ENCODE assay signal across 19 cellular contexts in genomic region chr16:19173649-19174383, GRCh38. TPM values are rescaled to one million over a fixed set of nuclear protein-coding genes. Genes with fewer than 3 reads are reported as not detected.
DNase-seq lines count a peak whose midpoint lies in the region; ATAC-seq and TF ChIP-seq lines count a peak whose summit lies in the region.
"Had no signal": no experiment of that assay in that cellular context is flagged by ENCODE, and none has a peak within 500 bp of the region (broad histone marks: within the 10 kb centered on the region; RNA-seq: fewer than 3 reads in every experiment).

No MANE protein-coding gene starts in this region.

- TF ChIP-seq CTCF in H9 (conservative IDR thresholded peaks at IDR 0.05): no peak
- TF ChIP-seq CTCF in Peyer's patch (IDR thresholded peaks at IDR 0.05): no peak
- TF ChIP-seq CTCF in prostate gland (IDR thresholded peaks at IDR 0.05): no peak
- TF ChIP-seq CTCF in osteocyte (IDR thresholded peaks at IDR 0.05): no peak
- TF ChIP-seq CTCF in foreskin keratinocyte (conservative IDR thresholded peaks at IDR 0.05): no peak

- no peak for DNase-seq in H9
- DNase-seq in Peyer's patch: peak in 2 of 3 donors; percentile 51 to 56
- peak; percentile 51 for DNase-seq in germinal center (ENCODE audit: low spot score)
- no peak for DNase-seq in prostate gland (ENCODE audit: low spot score)
- no peak for DNase-seq in osteocyte (ENCODE audit: extremely low spot score, unreplicated experiment)
- no peak for DNase-seq in foreskin keratinocyte
- DNase-seq: BE2C; CD4-positive, alpha-beta T cell; EL; KBM-7; NCI-H1436 treated with DMSO at 0.1 percent for 48 hours; NCI-H2029 treated with DMSO at 0.1 percent for 48 hours; NCI-H2171 treated with DMSO at 0.1 percent for 48 hours; NCI-H446 treated with DMSO at 0.1 percent for 48 hours; PC-9 had no signal

- H3K36me3 Mint-ChIP-seq in H9 (ENCODE audit: insufficient read depth in 1 of 3, low read depth in 3 of 3) (no peaks in the 10 kb centered on the region), osteocyte (ENCODE audit: unreplicated experiment) (no peaks in the 10 kb centered on the region)

- no peak overlapping the region for H3K9ac ChIP-seq in H9 (ENCODE audit: extremely low read depth, insufficient read length, low read length)

- no peak overlapping the region for H3K4me3 ChIP-seq in Peyer's patch
- peak overlapping the region in 1 of 2 donors; percentile 14 for H3K4me3 ChIP-seq in prostate gland
- H3K4me3 ChIP-seq: PC-9, SK-N-MC had no signal

- H3K4me1 Mint-ChIP-seq in H9 (peaks cover 4 to 6% of the 10 kb centered on the region in 2 experiments), osteocyte (ENCODE audit: unreplicated experiment) (peaks cover 5% of the 10 kb centered on the region)

- no peak overlapping the region for H3K4ac ChIP-seq in H9 (ENCODE audit: low read depth, low read length)

- peaks cover 6% of the 10 kb centered on the region; the same call in 1 of the 2 replicates for H3K27me3 ChIP-seq in H9 (ENCODE audit: insufficient read depth, low read length)
- no peaks in the 10 kb centered on the region for H3K27me3 ChIP-seq in Peyer's patch
- H3K27me3 ChIP-seq in prostate gland (replicated peaks; ENCODE audit: insufficient read depth): no peaks in the 10 kb centered on the region
- peaks cover 42% of the 10 kb centered on the region for H3K27me3 ChIP-seq in foreskin keratinocyte

- H3K27ac Mint-ChIP-seq in H9 (peak overlapping the region in 2 of 3 experiments; percentile 2 to 61; a peak in 1 of 7 replicates), osteocyte (ENCODE audit: unreplicated experiment) (no peak overlapping the region)
- H3K27ac Mint-ChIP-seq: CD4-positive, alpha-beta T cell had no signal

- H2BK12ac ChIP-seq in H9 (ENCODE audit: insufficient read length, low read depth, low read length): no peak overlapping the region

- no peak overlapping the region for H3K14ac ChIP-seq in H9 (ENCODE audit: insufficient read depth, low read length)

- no peak overlapping the region for H4K8ac ChIP-seq in H9 (replicated peaks; ENCODE audit: insufficient read length, low read depth, low read length)

- H3K27me3 Mint-ChIP-seq in H9 (ENCODE audit: low read depth) (peaks cover 28% of the 10 kb centered on the region), osteocyte (ENCODE audit: unreplicated experiment) (peaks cover 59% of the 10 kb centered on the region)

- ATAC-seq in foreskin keratinocyte (no peak), GM19328 (IDR thresholded peaks at IDR 0.05; ENCODE audit: unreplicated experiment) (no peak)
- ATAC-seq: HCT116 had no signal

- H3K9me3 Mint-ChIP-seq in H9 (no peaks in the 10 kb centered on the region), osteocyte (ENCODE audit: unreplicated experiment) (no peaks in the 10 kb centered on the region)
- H3K9me3 Mint-ChIP-seq: CD4-positive, alpha-beta T cell had no signal

- peaks cover 6% of the 10 kb centered on the region for H3K23me2 ChIP-seq in H9 (ENCODE audit: insufficient read length, low read depth, low read length, poor library complexity, severe bottlenecking)

- no peak overlapping the region for H3K4me2 ChIP-seq in H9 (ENCODE audit: insufficient read depth, insufficient read length, low read length)
- H3K4me2 ChIP-seq: PC-9 had no signal

- no peak overlapping the region for H4K91ac ChIP-seq in H9 (ENCODE audit: insufficient read length, low read depth, low read length)

- H2BK5ac ChIP-seq in H9 (ENCODE audit: insufficient read length, low read length): no peak overlapping the region

- H2BK15ac ChIP-seq in H9 (ENCODE audit: low read depth, low read length): no peak overlapping the region

- H2BK20ac ChIP-seq in H9 (ENCODE audit: low read depth, low read length, poor library complexity, severe bottlenecking): no peak overlapping the region

- no peak overlapping the region for H3K56ac ChIP-seq in H9 (ENCODE audit: insufficient read length, low read depth, low read length)

- no peak overlapping the region for H3K27ac ChIP-seq in H9 (ENCODE audit: insufficient read length, low read depth, low read length)
- no peak overlapping the region for H3K27ac ChIP-seq in Peyer's patch
- H3K27ac ChIP-seq in prostate gland: peak overlapping the region; percentile 66 to 73
- H3K27ac ChIP-seq in foreskin keratinocyte: no peak overlapping the region
- H3K27ac ChIP-seq: HL-60, PC-9, SK-N-MC had no signal

- H3K4me1 ChIP-seq in H9 (ENCODE audit: insufficient read depth, low read length): no peaks in the 10 kb centered on the region
- peaks cover 0 to 10% (median under 1%) of the 10 kb centered on the region in 4 donors for H3K4me1 ChIP-seq in Peyer's patch
- peaks cover 4% of the 10 kb centered on the region for H3K4me1 ChIP-seq in prostate gland (replicated peaks)
- no peaks in the 10 kb centered on the region for H3K4me1 ChIP-seq in foreskin keratinocyte
- H3K4me1 ChIP-seq: BE2C had no signal

- H3K9me3 ChIP-seq in H9 (ENCODE audit: control insufficient read depth, low read depth, low read length) (no peaks in the 10 kb centered on the region), Peyer's patch (no peaks in the 10 kb centered on the region), prostate gland (no peaks in the 10 kb centered on the region)
- H3K9me3 ChIP-seq: BE2C had no signal

- H3K79me2 ChIP-seq in H9 (ENCODE audit: insufficient read depth, low read length): no peaks in the 10 kb centered on the region

- H4K20me1 ChIP-seq in H9 (ENCODE audit: control insufficient read depth, insufficient read depth, insufficient read length): no peaks in the 10 kb centered on the region

- WGBS in H9 (ENCODE audit: extremely low coverage, insufficient read length, low lambda C conversion rate): no CpG with 5 or more reads among the region's 27 CpGs
- 87% methylated on average over 27 of the region's 27 CpGs for WGBS in prostate gland

- H3K18ac ChIP-seq in H9 (ENCODE audit: insufficient read length, low read depth, low read length): no peak overlapping the region

- no peak overlapping the region for H3K4me3 Mint-ChIP-seq in H9
- H3K4me3 Mint-ChIP-seq in osteocyte (ENCODE audit: unreplicated experiment): no peak overlapping the region
- H3K4me3 Mint-ChIP-seq: CD4-positive, alpha-beta T cell had no signal

- no peak for TF ChIP-seq POLR2A in Peyer's patch (IDR thresholded peaks at IDR 0.05)
- no peak for TF ChIP-seq POLR2A in prostate gland (IDR thresholded peaks at IDR 0.05)

- H3K36me3 ChIP-seq in Peyer's patch: no peaks in the 10 kb centered on the region
- no peaks in the 10 kb centered on the region for H3K36me3 ChIP-seq in prostate gland
- H3K36me3 ChIP-seq: BE2C had no signal

- no peak overlapping the region for H4K5ac ChIP-seq in H9 (ENCODE audit: insufficient read length, low read depth, low read length)

- H3K79me1 ChIP-seq in H9 (ENCODE audit: insufficient read depth, low read depth, low read length, poor library complexity, severe bottlenecking): no peaks in the 10 kb centered on the region

- no peak overlapping the region for H3T11ph ChIP-seq in H9 (ENCODE audit: low read length)

- H2BK120ac ChIP-seq in H9 (ENCODE audit: low read depth, low read length, poor library complexity, severe bottlenecking): no peak overlapping the region

- H2AK5ac ChIP-seq in H9 (ENCODE audit: insufficient read length, low read length): no peak overlapping the region

- intact Hi-C loops in prostate gland (cut with DNase I): no loop called here

- no peak overlapping the region for H3K23ac ChIP-seq in H9 (ENCODE audit: insufficient read length, low read depth, low read length)

- H2AFZ ChIP-seq in H9 (ENCODE audit: low read length): no peak overlapping the region
- H2AFZ ChIP-seq: PC-9 had no signal

RNA-seq across cellular contexts. Expression of gene SYT17, which starts 5.8 kb away (rescaled TPM):
- total RNA-seq in H9 (2021) (2.6 and 3.0 TPM in 2 replicates), Peyer's patch (10 to 100 TPM in 2 of 4 donors, 1 to 10 TPM in 2; 4.2 to 30.5 (median 9.6) TPM), prostate gland (10 to 100 TPM; 24.3 to 32.4 TPM), osteocyte (not detected in 2 replicates), foreskin keratinocyte (0.14 and 0.20 TPM in 2 replicates)
- polyA plus RNA-seq in foreskin keratinocyte: 0.08 and 0.22 TPM in 2 replicates
- total RNA-seq: CD4-positive, alpha-beta T cell had no signal

Comparison
In these comparisons a context has a peak if more than half of its experiments do, and no peak if none do; other contexts are left out.
1. DNase-seq: peak in Peyer's patch (2 of 3) and germinal center (single experiment); none in H9 (single experiment), prostate gland (single experiment), osteocyte (single experiment) and foreskin keratinocyte (0 of 2).
2. H3K27ac ChIP-seq: peak in prostate gland (2 of 2); none in H9 (single experiment), Peyer's patch (0 of 4) and foreskin keratinocyte (single experiment).